8 cellular contexts compared by ENCODE assay signal in the genomic region with DNA sequence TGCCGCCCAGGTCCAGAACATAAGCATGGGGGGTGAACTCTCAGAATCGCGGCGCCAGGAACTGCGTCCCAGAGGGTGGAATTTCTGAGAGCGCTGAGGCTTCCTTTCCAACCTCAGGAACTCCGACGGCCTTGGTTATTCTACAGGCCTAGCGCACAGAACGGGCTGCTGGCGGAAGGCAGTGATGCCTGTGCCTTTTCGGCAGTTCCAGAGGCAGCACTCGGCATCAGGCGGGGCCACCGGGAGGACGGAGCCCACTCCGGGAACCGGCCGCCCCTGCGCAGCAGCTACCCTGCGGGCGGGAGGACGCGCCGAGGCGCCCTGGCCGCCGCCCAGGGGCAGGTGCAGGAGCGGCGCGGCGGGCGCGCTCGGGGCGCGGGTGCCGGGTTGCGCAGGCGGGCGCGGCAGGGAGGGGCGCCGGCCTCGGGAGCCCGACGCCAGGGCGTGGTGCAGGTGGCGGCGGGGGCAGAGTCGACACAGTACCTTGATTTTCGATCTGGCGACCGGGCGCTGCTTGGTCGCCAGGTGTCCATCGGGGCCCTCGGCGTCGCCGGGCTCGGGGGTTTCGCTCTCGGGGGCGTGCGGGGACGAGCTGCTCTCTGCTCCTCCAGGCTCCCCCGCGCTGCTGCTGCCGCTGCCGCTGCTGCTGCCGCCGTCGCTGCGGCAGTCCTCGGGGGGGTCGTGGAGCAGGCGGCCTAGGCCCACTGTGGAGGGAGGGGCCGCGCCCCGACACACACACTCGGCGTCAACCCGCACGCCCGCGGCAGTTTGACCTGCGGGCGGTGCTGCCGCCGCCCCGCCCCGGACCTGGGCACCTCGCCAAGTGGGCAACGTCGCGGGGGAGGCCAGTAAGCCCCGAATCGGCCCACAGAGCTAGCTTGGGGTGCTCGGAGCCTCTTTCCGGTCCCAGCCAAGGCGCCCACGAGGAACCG. TPM values are rescaled to one million over a fixed set of nuclear protein-coding genes. Genes with fewer than 3 reads are reported as not detected.
DNase-seq lines count a peak whose midpoint lies in the region; ATAC-seq and TF ChIP-seq lines count a peak whose summit lies in the region.

No MANE protein-coding gene starts in this region.

- H2BK20ac ChIP-seq in IMR-90 (ENCODE audit: low read depth, low read length), result no peak overlapping the region

- no peak overlapping the region for H3K27ac Mint-ChIP-seq in activated T-cell treated with anti-CD3 and anti-CD28 coated beads, Interleukin-2, amount 50 U/mL, for 72 hours

- peak overlapping the region; percentile 55 for H2AK9ac ChIP-seq in IMR-90 (replicated peaks; ENCODE audit: low read depth, low read length, poor library complexity)

- H4K20me1 ChIP-seq in IMR-90 (ENCODE audit: insufficient read depth, low read length), result no peaks in the 10 kb centered on the region

- 4% methylated on average over 27 of the region's 104 CpGs; no CpG with 5 or more reads in 1 of the 2 experiments for WGBS in IMR-90 (ENCODE audit: extremely low coverage in 2 of 2, insufficient read length in 1 of 2), 2 experiments

- H3K36me3 ChIP-seq in IMR-90 (ENCODE audit: control insufficient read depth, insufficient read depth, low read length) (no peaks in the 10 kb centered on the region), MG63 (no peaks in the 10 kb centered on the region)

- no peak overlapping the region for H3K56ac ChIP-seq in IMR-90 (ENCODE audit: extremely low read depth, insufficient read depth, low read length)

- H3K27me3 ChIP-seq in IMR-90 (ENCODE audit: control insufficient read depth, insufficient read depth, low read length), result peaks cover 68% of the 10 kb centered on the region
- peaks cover 39% of the 10 kb centered on the region for H3K27me3 ChIP-seq in MG63

- no peak overlapping the region for H3K9ac ChIP-seq in IMR-90 (ENCODE audit: low read depth, low read length)

- no peak overlapping the region for H3K23ac ChIP-seq in IMR-90 (ENCODE audit: low read depth, low read length)

- H3K4me1 Mint-ChIP-seq in activated T-cell treated with anti-CD3 and anti-CD28 coated beads, Interleukin-2, amount 50 U/mL, for 72 hours (ENCODE audit: low read depth), result peaks cover 4% of the 10 kb centered on the region

- H4K5ac ChIP-seq in IMR-90 (ENCODE audit: low read depth, low read length), result no peak overlapping the region

- no peaks in the 10 kb centered on the region for H3K9me3 Mint-ChIP-seq in activated T-cell treated with anti-CD3 and anti-CD28 coated beads, Interleukin-2, amount 50 U/mL, for 72 hours

- peak overlapping the region; percentile 78 to 81 for H3K4me3 Mint-ChIP-seq in activated T-cell treated with anti-CD3 and anti-CD28 coated beads, Interleukin-2, amount 50 U/mL, for 72 hours

- peaks cover 68% of the 10 kb centered on the region for H3K27me3 Mint-ChIP-seq in activated T-cell treated with anti-CD3 and anti-CD28 coated beads, Interleukin-2, amount 50 U/mL, for 72 hours (ENCODE audit: low read depth)

- H3K18ac ChIP-seq in IMR-90 (ENCODE audit: low read depth, low read length), result no peak overlapping the region

- H3K36me3 Mint-ChIP-seq in activated T-cell treated with anti-CD3 and anti-CD28 coated beads, Interleukin-2, amount 50 U/mL, for 72 hours (ENCODE audit: insufficient read depth in 2 of 2), result peaks cover 0 to 1% of the 10 kb centered on the region in 2 donors

- H3K27ac ChIP-seq in IMR-90 (ENCODE audit: insufficient read depth, low read length), result no peak overlapping the region

- H4K8ac ChIP-seq in IMR-90 (ENCODE audit: low read depth in 2 of 2, low read length in 2 of 2), result no peak overlapping the region

- no peak overlapping the region for H3K14ac ChIP-seq in IMR-90 (replicated peaks; ENCODE audit: low read depth, low read length)

- H3K9me3 ChIP-seq in IMR-90 (ENCODE audit: control insufficient read depth, insufficient read depth, low read length), result no peaks in the 10 kb centered on the region
- H3K9me3 ChIP-seq in iPS-18c (ENCODE audit: control insufficient read depth, insufficient read depth, low read length), result no peaks in the 10 kb centered on the region
- H3K9me3 ChIP-seq in MG63, result no peaks in the 10 kb centered on the region

- in situ Hi-C loops in IMR-90 (cut with MboI; ENCODE audit: low sequenced_read_pairs), result no loop called here

- H4K91ac ChIP-seq in IMR-90 (ENCODE audit: insufficient read depth, low read depth, low read length), result no peak overlapping the region

- TF ChIP-seq RAD21 in IMR-90 (IDR thresholded peaks at IDR 0.05; ENCODE audit: low read length), result no peak

- H2AFZ ChIP-seq in IMR-90 (replicated peaks; ENCODE audit: low read length, poor library complexity), result peak overlapping the region; percentile 63

- 0 out of 2 replicates have a peak overlapping the region, but pooled peaks have one; percentile 10 for H3K4me2 ChIP-seq in IMR-90 (ENCODE audit: low read depth, low read length)

- DNase-seq in CD1c-positive myeloid dendritic cell (ENCODE audit: extremely low spot score), result peak; percentile 11
- DNase-seq in IMR-90, result no peak
- DNase-seq in activated T-cell treated with anti-CD3 and anti-CD28 coated beads, Interleukin-2, amount 50 U/mL, for 72 hours, result peak; percentile 18 to 28
- DNase-seq in stimulated activated naive CD8-positive, alpha-beta T cell treated with anti-CD3 and anti-CD28 coated beads, Interleukin-15, Interleukin-2, amounts not matched to agents 100 U/mL and 50 U/mL, for 24 hours, result peak; percentile 7
- DNase-seq in MG63, result no peak
- DNase-seq in activated gamma-delta T cell (lab: John Stamatoyannopoulos, UW), result no peak
- DNase-seq in amygdala (lab: John Stamatoyannopoulos, UW), result no peak

- no peak for TF ChIP-seq CTCF in IMR-90 (conservative IDR thresholded peaks at IDR 0.05; ENCODE audit: low read depth, low read length)

- POLR2A ChIA-PET in IMR-90 (lab: Charles Lee; ENCODE audit: unreplicated experiment), result no interaction called here

- H2BK5ac ChIP-seq in IMR-90 (ENCODE audit: low read depth, low read length, poor library complexity, severe bottlenecking), result no peak overlapping the region

- H3K4ac ChIP-seq in IMR-90 (ENCODE audit: low read depth, low read length), result no peak overlapping the region

- no peak overlapping the region; the same call in 1 of the 2 replicates for H3K4me3 ChIP-seq in IMR-90 (ENCODE audit: insufficient read depth, low read depth, low read length)
- H3K4me3 ChIP-seq in iPS-18c (ENCODE audit: insufficient read depth, low read depth, low read length), result peak overlapping the region; percentile 73
- no peak overlapping the region for H3K4me3 ChIP-seq in MG63

- no peak for ATAC-seq in IMR-90 (ENCODE audit: low read depth)
- ATAC-seq in activated T-cell treated with anti-CD3 and anti-CD28 coated beads, Interleukin-2, amount 50 U/mL, for 72 hours (replicated peaks in 1 of 2), result peak; percentile 67 to 71
- ATAC-seq in stimulated activated naive CD8-positive, alpha-beta T cell treated with anti-CD3 and anti-CD28 coated beads, Interleukin-15, Interleukin-2, amounts not matched to agents 100 U/mL and 50 U/mL, for 24 hours, result peak; percentile 36

- dilution Hi-C loops in IMR-90 (cut with HindIII; ENCODE audit: low sequenced_read_pairs, unreplicated experiment), result no loop called here

- BruUV-seq in IMR-90 (replicated peaks; lab: Mats Ljungman, UMichigan), result no TSS peak

- no peak overlapping the region for H2AK5ac ChIP-seq in IMR-90 (ENCODE audit: low read depth, low read length)

- intact Hi-C loops in IMR-90 (cut with micrococcal nuclease), result no loop called here

- CTCF ChIA-PET in IMR-90 (lab: Yijun Ruan, JAX), result no interaction called here

- peaks cover 2% of the 10 kb centered on the region; the same call in 1 of the 2 replicates for H3K4me1 ChIP-seq in IMR-90 (ENCODE audit: control insufficient read depth, insufficient read depth, low read length)

- no peak for TF ChIP-seq POLR2A in IMR-90 (IDR thresholded peaks at IDR 0.05; ENCODE audit: low read depth, low read length)

- H2BK15ac ChIP-seq in IMR-90 (ENCODE audit: low read depth, low read length), result no peak overlapping the region

- H3K79me1 ChIP-seq in IMR-90 (ENCODE audit: low read depth in 1 of 2, low read length in 2 of 2), result no peaks in the 10 kb centered on the region

- H2BK120ac ChIP-seq in IMR-90 (ENCODE audit: low read depth, low read length), result no peak overlapping the region

- no peaks in the 10 kb centered on the region for H3K9me1 ChIP-seq in IMR-90 (ENCODE audit: insufficient read depth, low read length)

TF ChIP-seq in IMR-90, 13 proteins besides CTCF, POLR2A, EP300 and RAD21 (continues in another document):
- TF ChIP-seq SMC3 (IDR thresholded peaks at IDR 0.05; ENCODE audit: low read depth, low read length) (no peak), ELK1 (IDR thresholded peaks at IDR 0.05; ENCODE audit: borderline replicate concordance, low read depth, low read length) (no peak), RFX5 (IDR thresholded peaks at IDR 0.05; ENCODE audit: low read depth, low read length) (no peak), MAFK (IDR thresholded peaks at IDR 0.05; ENCODE audit: low read depth, low read length) (no peak), NFE2L2 (IDR thresholded peaks at IDR 0.05; ENCODE audit: low read depth, low read length) (no peak), RCOR1 (IDR thresholded peaks at IDR 0.05; ENCODE audit: insufficient replicate concordance, low read length) (no peak), CHD1 (IDR thresholded peaks at IDR 0.05; ENCODE audit: low read depth, low read length) (no peak), BHLHE40 (IDR thresholded peaks at IDR 0.05; ENCODE audit: low read depth, low read length) (no peak)
- TF ChIP-seq, protein P1, sequence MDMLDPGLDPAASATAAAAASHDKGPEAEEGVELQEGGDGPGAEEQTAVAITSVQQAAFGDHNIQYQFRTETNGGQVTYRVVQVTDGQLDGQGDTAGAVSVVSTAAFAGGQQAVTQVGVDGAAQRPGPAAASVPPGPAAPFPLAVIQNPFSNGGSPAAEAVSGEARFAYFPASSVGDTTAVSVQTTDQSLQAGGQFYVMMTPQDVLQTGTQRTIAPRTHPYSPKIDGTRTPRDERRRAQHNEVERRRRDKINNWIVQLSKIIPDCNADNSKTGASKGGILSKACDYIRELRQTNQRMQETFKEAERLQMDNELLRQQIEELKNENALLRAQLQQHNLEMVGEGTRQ (IDR thresholded peaks at IDR 0.05; ENCODE audit: low read depth, low read length), result no peak

RNA-seq across cellular contexts. Expression of gene OVOL2, which starts 1.3 kb away (rescaled TPM):
- not detected in 2 replicates for total RNA-seq in IMR-90 (2012; rRNA removed)
- not detected in 2 replicates for polyA plus RNA-seq in IMR-90 (2012; rRNA removed)
- not detected in 2 replicates for polyA plus RNA-seq in IMR-90 (2012; cell fraction: cytosol; rRNA removed)
- not detected in 2 replicates for polyA plus RNA-seq in IMR-90 (2012; cell fraction: nucleus; rRNA removed; ENCODE audit: low replicate concordance)
- total RNA-seq in activated T-cell treated with anti-CD3 and anti-CD28 coated beads, Interleukin-2, amount 50 U/mL, for 72 hours, result under 1 TPM; 0.25 to 0.41 TPM
- total RNA-seq in MG63 (2014; rRNA removed; shearing (Covaris generic); ENCODE audit: low replicate concordance), result not detected in 2 replicates

Comparison
In these comparisons a context has a peak if more than half of its experiments do, and no peak if none do; other contexts are left out.
1. DNase-seq: peak in CD1c-positive myeloid dendritic cell (single experiment), activated T-cell treated with anti-CD3 and anti-CD28 coated beads, Interleukin-2, amount 50 U/mL, for 72 hours (2 of 2) and stimulated activated naive CD8-positive, alpha-beta T cell treated with anti-CD3 and anti-CD28 coated beads, Interleukin-15, Interleukin-2, amounts not matched to agents 100 U/mL and 50 U/mL, for 24 hours (single experiment); none in IMR-90 (single experiment), MG63 (single experiment), activated gamma-delta T cell (single experiment) and amygdala (0 of 56).